1 cellular context compared by ENCODE assay signal in the genomic region with DNA sequence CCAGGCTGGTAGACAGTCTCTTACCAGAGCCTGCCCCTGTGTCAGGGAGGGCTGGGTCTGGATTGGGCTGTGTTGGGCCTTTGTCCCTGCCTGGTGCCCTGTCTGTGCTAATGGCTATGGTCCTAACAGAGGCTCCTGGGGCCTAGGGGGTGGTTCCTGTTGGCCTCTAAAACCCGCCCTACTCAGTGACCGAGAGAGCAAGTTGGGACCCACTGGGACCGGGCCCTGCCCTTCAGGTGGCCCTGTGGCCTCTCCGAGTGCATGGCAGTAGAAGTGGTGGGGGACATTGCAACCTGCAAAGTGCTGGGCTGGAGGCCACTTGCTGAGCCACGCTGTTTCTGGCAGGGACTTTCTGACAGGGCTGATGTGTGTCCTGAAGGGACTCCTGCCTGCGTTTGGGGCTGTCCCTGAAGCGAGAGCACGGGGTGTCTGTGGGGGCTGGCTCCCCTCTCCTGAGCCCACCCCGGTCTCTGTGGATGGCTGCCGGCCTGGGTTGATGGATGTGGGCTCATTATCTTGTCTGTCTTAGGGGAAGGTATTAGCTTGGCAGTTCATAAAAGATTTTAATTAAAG.
TF ChIP-seq lines count a peak whose summit lies in the region.

No MANE protein-coding gene starts in this region.

TF ChIP-seq in HepG2, 621 proteins besides CTCF, POLR2A, EP300 and RAD21:
- TF ChIP-seq ZNF562 (CRISPR knock-in tag; IDR thresholded peaks at IDR 0.05; ENCODE audit: borderline replicate concordance) (no peak), ARID2 (CRISPR knock-in tag; IDR thresholded peaks at IDR 0.05; ENCODE audit: borderline replicate concordance) (no peak), SIN3B (IDR thresholded peaks at IDR 0.05; ENCODE audit: low read length) (no peak)
- TF ChIP-seq, protein P1, sequence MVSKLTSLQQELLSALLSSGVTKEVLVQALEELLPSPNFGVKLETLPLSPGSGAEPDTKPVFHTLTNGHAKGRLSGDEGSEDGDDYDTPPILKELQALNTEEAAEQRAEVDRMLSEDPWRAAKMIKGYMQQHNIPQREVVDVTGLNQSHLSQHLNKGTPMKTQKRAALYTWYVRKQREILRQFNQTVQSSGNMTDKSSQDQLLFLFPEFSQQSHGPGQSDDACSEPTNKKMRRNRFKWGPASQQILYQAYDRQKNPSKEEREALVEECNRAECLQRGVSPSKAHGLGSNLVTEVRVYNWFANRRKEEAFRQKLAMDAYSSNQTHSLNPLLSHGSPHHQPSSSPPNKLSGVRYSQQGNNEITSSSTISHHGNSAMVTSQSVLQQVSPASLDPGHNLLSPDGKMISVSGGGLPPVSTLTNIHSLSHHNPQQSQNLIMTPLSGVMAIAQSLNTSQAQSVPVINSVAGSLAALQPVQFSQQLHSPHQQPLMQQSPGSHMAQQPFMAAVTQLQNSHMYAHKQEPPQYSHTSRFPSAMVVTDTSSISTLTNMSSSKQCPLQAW (CRISPR knock-in tag; IDR thresholded peaks at IDR 0.05): no peak
